ENCODE assay signal across 8 cellular contexts in genomic region chr7:24755541-24756416, GRCh38. TPM values are rescaled to one million over a fixed set of nuclear protein-coding genes. Genes with fewer than 3 reads are reported as not detected.
DNase-seq lines count a peak whose midpoint lies in the region; ATAC-seq, FAIRE-seq and TF ChIP-seq lines count a peak whose summit lies in the region.

No MANE protein-coding gene starts in this region.

- H3K4me1 Mint-ChIP-seq in activated naive CD8-positive, alpha-beta T cell treated with anti-CD3 and anti-CD28 coated beads, Interleukin-2, amount 50 U/mL, for 24 hours: peaks cover 28% of the 10 kb centered on the region
- H3K4me1 Mint-ChIP-seq in naive B cell: peaks cover 19 to 23% (median 21%) of the 10 kb centered on the region in 3 donors

- TF ChIP-seq CTCF in omental fat pad (IDR thresholded peaks at IDR 0.05): no peak

- FAIRE-seq in GM12891 (lab: Jason Lieb, UNC): peak; percentile 92

- DNase-seq in GM12891 (ENCODE audit: insufficient read length, low spot score) (no peak), HS-5 (ENCODE audit: low read depth) (peak; percentile 72), naive B cell (peak; percentile 26), NCI-H69 (lab: John Stamatoyannopoulos, UW) (no peak), omental fat pad (ENCODE audit: low spot score) (no peak), NCI-H1436 treated with DMSO at 0.1 percent for 48 hours (lab: John Stamatoyannopoulos, UW) (no peak)
- DNase-seq in activated naive CD8-positive, alpha-beta T cell treated with anti-CD3 and anti-CD28 coated beads, Interleukin-2, amount 50 U/mL, for 24 hours: peak; percentile 13

- peak; percentile 64 for ATAC-seq in GM21619 (IDR thresholded peaks at IDR 0.05; ENCODE audit: unreplicated experiment)
- ATAC-seq in activated naive CD8-positive, alpha-beta T cell treated with anti-CD3 and anti-CD28 coated beads, Interleukin-2, amount 50 U/mL, for 24 hours: peak; percentile 74
- ATAC-seq in naive B cell (ENCODE audit: low read depth in 2 of 2): peak; percentile 46 to 48
- ATAC-seq in omental fat pad (ENCODE audit: low FRiP score): no peak

- peaks cover 56% of the 10 kb centered on the region for H3K27me3 Mint-ChIP-seq in activated naive CD8-positive, alpha-beta T cell treated with anti-CD3 and anti-CD28 coated beads, Interleukin-2, amount 50 U/mL, for 24 hours
- peaks cover 33 to 62% (median 47%) of the 10 kb centered on the region in 3 donors for H3K27me3 Mint-ChIP-seq in naive B cell

- H3K27ac Mint-ChIP-seq in activated naive CD8-positive, alpha-beta T cell treated with anti-CD3 and anti-CD28 coated beads, Interleukin-2, amount 50 U/mL, for 24 hours: peak overlapping the region; percentile 86
- H3K27ac Mint-ChIP-seq in naive B cell: peak overlapping the region in 3 of 6 donors; percentile 21 to 85 (median 36)

- peak; percentile 62 for TF ChIP-seq POLR2A in GM12891 (IDR thresholded peaks at IDR 0.05; ENCODE audit: low read depth, low read length)

- H3K4me3 Mint-ChIP-seq in activated naive CD8-positive, alpha-beta T cell treated with anti-CD3 and anti-CD28 coated beads, Interleukin-2, amount 50 U/mL, for 24 hours: peak overlapping the region; percentile 81
- peak overlapping the region; percentile 72 to 97 (median 92) for H3K4me3 Mint-ChIP-seq in naive B cell

- H3K9me3 Mint-ChIP-seq in activated naive CD8-positive, alpha-beta T cell treated with anti-CD3 and anti-CD28 coated beads, Interleukin-2, amount 50 U/mL, for 24 hours: peaks cover 5% of the 10 kb centered on the region
- H3K9me3 Mint-ChIP-seq in naive B cell: no peaks in the 10 kb centered on the region

- H3K36me3 Mint-ChIP-seq in activated naive CD8-positive, alpha-beta T cell treated with anti-CD3 and anti-CD28 coated beads, Interleukin-2, amount 50 U/mL, for 24 hours (ENCODE audit: low read depth): peaks cover 4% of the 10 kb centered on the region
- no peaks in the 10 kb centered on the region for H3K36me3 Mint-ChIP-seq in naive B cell

TF ChIP-seq in GM12891, 5 proteins besides CTCF, POLR2A, EP300 and RAD21:
- TF ChIP-seq SPI1 (IDR thresholded peaks at IDR 0.05; ENCODE audit: low read depth, low read length): peak; percentile 75
- no peak for TF ChIP-seq PAX5 (IDR thresholded peaks at IDR 0.05; ENCODE audit: insufficient read depth, low read length, severe bottlenecking)
- 0 out of 2 replicates have a peak, but pooled peaks have one; percentile 20 for TF ChIP-seq POU2F2 (IDR thresholded peaks at IDR 0.05; ENCODE audit: low read depth, low read length)
- TF ChIP-seq TAF1 (IDR thresholded peaks at IDR 0.05; ENCODE audit: low read depth, low read length): peak; percentile 29; the same call in 1 of the 2 replicates
- no peak; the same call in 1 of the 2 replicates for TF ChIP-seq POLR2AphosphoS5 (IDR thresholded peaks at IDR 0.05; ENCODE audit: low read depth, low read length)

RNA-seq across cellular contexts. Expression of gene GSDME, which starts 1.5 kb away (rescaled TPM):
- polyA plus RNA-seq in GM12891 (2012; ENCODE audit: low read depth, missing spikeins): 122 TPM
- 10 to 100 TPM in 4 of 6 donors, 1 to 10 TPM in 1, not detected in 1; 8.0 to 22.3 (median 12.9) TPM for polyA plus RNA-seq in naive B cell (ENCODE audit: low read depth in 6 of 6)
- 10 to 100 TPM; 14.8 to 58.3 (median 30.7) TPM for total RNA-seq in omental fat pad

Comparison
In these comparisons a context has a peak if more than half of its experiments do, and no peak if none do; other contexts are left out.
1. DNase-seq: peak in HS-5 (single experiment), activated naive CD8-positive, alpha-beta T cell treated with anti-CD3 and anti-CD28 coated beads, Interleukin-2, amount 50 U/mL, for 24 hours (single experiment) and naive B cell (single experiment); none in GM12891 (single experiment), NCI-H69 (single experiment), omental fat pad (single experiment) and NCI-H1436 treated with DMSO at 0.1 percent for 48 hours (single experiment).